Comparison of ENCODE assay signal across 8 cellular contexts in the genomic region with DNA sequence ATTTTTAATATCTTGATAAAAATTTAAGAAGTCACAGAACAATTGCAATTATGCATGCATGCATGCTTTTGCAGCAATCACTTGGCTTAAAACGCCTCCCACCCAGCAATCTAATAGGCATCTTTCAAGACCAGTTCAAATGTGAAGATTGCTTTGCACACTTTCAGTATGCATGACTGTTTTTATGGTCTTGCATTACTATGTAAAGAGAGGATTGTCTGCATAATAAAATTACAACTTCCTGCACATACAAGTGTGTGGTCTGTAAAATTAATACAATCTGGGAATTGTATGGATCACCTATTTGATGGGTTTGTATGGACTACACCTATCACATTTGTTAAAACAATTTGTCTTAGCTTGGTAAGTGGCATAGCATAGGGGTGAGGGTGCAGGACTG. TPM values are rescaled to one million over a fixed set of nuclear protein-coding genes. Genes with fewer than 3 reads are reported as not detected.
"Had no signal": no experiment of that assay in that cellular context is flagged by ENCODE, and none has a peak within 500 bp of the region (broad histone marks: within the 10 kb centered on the region; RNA-seq: fewer than 3 reads in every experiment).

No MANE protein-coding gene starts in this region.

- H3K4me1 ChIP-seq: HAP-1 had no signal

- H3K27ac Mint-ChIP-seq: HFFc6, IgD-negative memory B cell had no signal

- H3K27me3 Mint-ChIP-seq: IgD-negative memory B cell had no signal

- H3K4me1 Mint-ChIP-seq: IgD-negative memory B cell had no signal

- ATAC-seq: HCT116, HepG2 had no signal

- H3K4me3 Mint-ChIP-seq: HFFc6, IgD-negative memory B cell had no signal

- H3K27ac ChIP-seq: HL-60 had no signal

- FAIRE-seq: HepG2 had no signal

- H3K4me3 ChIP-seq: HAP-1 had no signal

- DNase-seq: GOT3, H7, HFFc6 had no signal

- H3K9me3 Mint-ChIP-seq: HFFc6, IgD-negative memory B cell had no signal

- H3K9me3 ChIP-seq: HAP-1 had no signal

RNA-seq across cellular contexts. Expression of a gene that starts 48.7 kb away (rescaled TPM):
- polyA plus RNA-seq: IgD-negative memory B cell had no signal
